ENCODE assay signal across 21 cellular contexts in the genomic region with DNA sequence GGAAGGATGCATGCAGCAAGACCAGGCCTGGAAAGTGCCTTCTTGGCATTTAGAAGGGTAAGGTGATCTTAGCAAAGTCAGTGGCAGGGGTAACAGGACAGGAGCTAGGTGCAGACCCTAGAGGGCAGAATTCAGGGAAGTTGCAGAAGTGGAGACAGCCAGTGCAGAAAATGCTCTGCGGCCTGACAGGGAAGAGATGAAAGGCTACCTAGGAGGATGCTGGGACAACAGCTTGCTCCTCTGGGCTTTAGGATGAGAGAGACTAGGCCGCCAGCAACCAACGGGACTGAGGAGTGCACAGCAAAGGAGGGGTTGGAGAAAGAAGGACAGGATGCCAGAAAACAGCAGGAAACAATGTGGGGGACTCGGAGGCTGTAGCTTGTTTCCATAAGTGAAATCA.
"Had no signal": no experiment of that assay in that cellular context is flagged by ENCODE, and none has a peak within 500 bp of the region (broad histone marks: within the 10 kb centered on the region; RNA-seq: fewer than 3 reads in every experiment).

No MANE protein-coding gene starts in this region.

- H3K36me3 Mint-ChIP-seq: activated CD4-positive, alpha-beta memory T cell treated with anti-CD3 and anti-CD28 coated beads for 36 hours; mesothelial cell of epicardium; naive thymus-derived CD4-positive, alpha-beta T cell had no signal

- H3K4me3 Mint-ChIP-seq: activated CD4-positive, alpha-beta memory T cell treated with anti-CD3 and anti-CD28 coated beads for 36 hours; activated T-cell treated with anti-CD3 and anti-CD28 coated beads, Interleukin-2, amount 50 U/mL, for 4 hours; activated T-helper 17 cell treated with anti-CD3 and anti-CD28 coated beads, Interleukin-2, amount 50 U/mL, for 72 hours; central memory CD8-positive, alpha-beta T cell; mesothelial cell of epicardium; naive thymus-derived CD4-positive, alpha-beta T cell had no signal

- H3K27ac Mint-ChIP-seq: activated CD4-positive, alpha-beta memory T cell treated with anti-CD3 and anti-CD28 coated beads for 36 hours; activated T-helper 17 cell treated with anti-CD3 and anti-CD28 coated beads, Interleukin-2, amount 50 U/mL, for 72 hours; mesothelial cell of epicardium had no signal

- DNase-seq: activated CD4-positive, alpha-beta memory T cell treated with anti-CD3 and anti-CD28 coated beads for 36 hours; activated CD4-positive, alpha-beta T cell treated with anti-CD3 and anti-CD28 coated beads for 48 hours; activated gamma-delta T cell treated with Interleukin-2 at 50 U/mL for 16 hours; activated T-cell treated with anti-CD3 and anti-CD28 coated beads, Interleukin-2, amount 50 U/mL, for 4 hours; effector memory CD4-positive, alpha-beta T cell; erythroblast; gastrocnemius medialis; left cardiac atrium; mammary epithelial cell; nucleus accumbens; pancreas; psoas muscle; small intestine; stimulated activated CD4-positive, alpha-beta T cell treated with anti-CD3 and anti-CD28 coated beads, Interleukin-1b, Interleukin-23, amount 100 ng/mL, for 48 hours; stimulated activated naive CD4-positive, alpha-beta T cell had no signal

- H3K9me3 Mint-ChIP-seq: activated CD4-positive, alpha-beta memory T cell treated with anti-CD3 and anti-CD28 coated beads for 36 hours; activated T-cell treated with anti-CD3 and anti-CD28 coated beads, Interleukin-2, amount 50 U/mL, for 4 hours; activated T-helper 17 cell treated with anti-CD3 and anti-CD28 coated beads, Interleukin-2, amount 50 U/mL, for 72 hours; central memory CD8-positive, alpha-beta T cell; mesothelial cell of epicardium had no signal

- ATAC-seq: activated CD4-positive, CD25-positive, alpha-beta regulatory T cell treated with anti-CD3 and anti-CD28 coated beads, Interleukin-2, amount 50 U/mL, for 24 hours; activated naive CD4-positive, alpha-beta T cell treated with anti-CD3 and anti-CD28 coated beads, Interleukin-2, amount 50 U/mL, for 72 hours; activated T-cell treated with anti-CD3 and anti-CD28 coated beads, Interleukin-2, amount 50 U/mL, for 4 hours; activated T-helper 17 cell treated with anti-CD3 and anti-CD28 coated beads, Interleukin-2, amount 50 U/mL, for 72 hours; gastrocnemius medialis; left cardiac atrium; naive thymus-derived CD4-positive, alpha-beta T cell; pancreas; psoas muscle had no signal

- H3K4me1 Mint-ChIP-seq: central memory CD8-positive, alpha-beta T cell had no signal
